ENCODE assay signal across 23 cellular contexts in the genomic region with DNA sequence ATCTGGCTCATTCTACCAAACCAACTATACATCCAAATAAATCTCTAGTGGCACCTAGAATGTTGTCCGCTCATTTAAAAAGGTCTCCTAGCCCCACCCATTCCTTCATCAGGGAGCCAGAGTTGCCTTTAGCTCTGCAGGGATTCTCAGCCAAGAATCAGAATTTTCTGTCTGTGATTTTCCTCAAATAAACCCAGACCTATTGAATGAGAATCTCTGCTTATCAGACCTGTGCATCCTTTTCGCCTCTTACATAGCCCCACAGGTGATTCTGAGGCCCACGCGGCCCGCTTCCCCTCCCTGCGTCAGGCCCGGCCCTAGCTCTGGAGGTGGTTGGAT. TPM values are rescaled to one million over a fixed set of nuclear protein-coding genes. Genes with fewer than 3 reads are reported as not detected.
A peak's percentile ranks its signal among the peaks of the same experiment; 100 is the strongest.
DNase-seq lines count a peak whose midpoint lies in the region; ATAC-seq and TF ChIP-seq lines count a peak whose summit lies in the region.
"Had no signal": no experiment of that assay in that cellular context is flagged by ENCODE, and none has a peak within 500 bp of the region (broad histone marks: within the 10 kb centered on the region; RNA-seq: fewer than 3 reads in every experiment).

No MANE protein-coding gene starts in this region.

- DNase-seq in GM13976 (ENCODE audit: low spot score) (peak; percentile 12), coronary artery (ENCODE audit: low spot score) (no peak), osteoblast (ENCODE audit: insufficient read length, low spot score, missing footprints) (peak; percentile 73), upper lobe of right lung (no peak), dermis blood vessel endothelial cell (no peak), spleen (no peak), brain microvascular endothelial cell (no peak)
- DNase-seq: activated CD4-positive, alpha-beta T cell treated with anti-CD3 and anti-CD28 coated beads, Interleukin-2, amount 50 U/mL, for 4 hours; activated gamma-delta T cell treated with Interleukin-2 at 50 U/mL for 16 hours; activated T-cell treated with anti-CD3 and anti-CD28 coated beads for 4 hours; CD4-positive, alpha-beta memory T cell; naive thymus-derived CD8-positive, alpha-beta T cell; NCI-H146; NCI-H748 treated with DMSO at 0.1 percent for 48 hours; SHP77 treated with DMSO at 0.1 percent for 48 hours; stimulated activated CD4-positive, alpha-beta T cell treated with anti-CD3 and anti-CD28 coated beads, Interleukin-2, amount 100 ng/mL, for 48 hours had no signal

- no peak for TF ChIP-seq POLR2A in spleen (IDR thresholded peaks at IDR 0.05)

- no peaks in the 10 kb centered on the region for H4K20me1 ChIP-seq in osteoblast (ENCODE audit: insufficient read depth, low read length)

- WGBS in spleen, 5 donors: 26 to 57% (median 31%) methylated on average over 7 of the region's 7 CpGs

- intact Hi-C loops in upper lobe of right lung (cut with DNase I) (no loop called here), spleen (cut with DNase I; ENCODE audit: low total_unique reads) (no loop called here)

- no peak overlapping the region for H2AFZ ChIP-seq in osteoblast (ENCODE audit: low read length)

- TF ChIP-seq CTCF in 22Rv1 (IDR thresholded peaks at IDR 0.05) (no peak), GM13976 (IDR thresholded peaks at IDR 0.05; ENCODE audit: borderline replicate concordance, control extremely low read depth, extremely low read depth, insufficient read depth, missing control alignments) (no peak), coronary artery (IDR thresholded peaks at IDR 0.05) (no peak), osteoblast (IDR thresholded peaks at IDR 0.05; ENCODE audit: extremely low read depth, low read depth, low read length) (no peak), upper lobe of right lung (IDR thresholded peaks at IDR 0.05) (no peak), spleen (IDR thresholded peaks at IDR 0.05 in 8 of 11, conservative IDR thresholded peaks at IDR 0.05 in 3 of 11) (no peak), brain microvascular endothelial cell (IDR thresholded peaks at IDR 0.05; ENCODE audit: low read depth, low read length, missing control alignments) (no peak)

- no peak for ATAC-seq in upper lobe of right lung
- ATAC-seq: naive thymus-derived CD8-positive, alpha-beta T cell had no signal

- H3K79me2 ChIP-seq in osteoblast (ENCODE audit: insufficient read depth, low read length): no peaks in the 10 kb centered on the region

- H3K36me3 ChIP-seq in osteoblast (ENCODE audit: insufficient read depth, low read length) (no peaks in the 10 kb centered on the region), upper lobe of right lung (no peaks in the 10 kb centered on the region), spleen (no peaks in the 10 kb centered on the region), brain microvascular endothelial cell (replicated peaks) (no peaks in the 10 kb centered on the region)
- H3K36me3 ChIP-seq: adrenal gland, cardiac muscle cell, vagina had no signal

- in situ Hi-C loops in GM13976 (cut with MboI; ENCODE audit: low sequenced_read_pairs, unreplicated experiment) (no loop called here), brain microvascular endothelial cell (cut with HindIII; ENCODE audit: low pct_ligation_motif_present, low sequenced_read_pairs) (no loop called here)

- peak overlapping the region; percentile 25 for H3K4me3 ChIP-seq in coronary artery
- H3K4me3 ChIP-seq in osteoblast (ENCODE audit: insufficient read depth, low read length): no peak overlapping the region
- H3K4me3 ChIP-seq in upper lobe of right lung: no peak overlapping the region
- H3K4me3 ChIP-seq in spleen: peak overlapping the region in 2 of 8 donors; percentile 13 to 37
- no peak overlapping the region for H3K4me3 ChIP-seq in brain microvascular endothelial cell (ENCODE audit: low read depth, low read length)
- H3K4me3 ChIP-seq: vagina had no signal

- H3K9me3 ChIP-seq in osteoblast (ENCODE audit: low read depth, low read length) (no peaks in the 10 kb centered on the region), upper lobe of right lung (no peaks in the 10 kb centered on the region), spleen (peaks cover 0 to 5% (median 0%) of the 10 kb centered on the region in 8 donors)
- H3K9me3 ChIP-seq: adrenal gland, vagina had no signal

- H3K27ac ChIP-seq in 22Rv1: peak overlapping the region; percentile 19; the same call in 1 of the 2 replicates
- no peak overlapping the region for H3K27ac ChIP-seq in coronary artery
- H3K27ac ChIP-seq in osteoblast (ENCODE audit: low read depth, low read length): no peak overlapping the region
- no peak overlapping the region for H3K27ac ChIP-seq in upper lobe of right lung
- no peak overlapping the region for H3K27ac ChIP-seq in spleen
- H3K27ac ChIP-seq in brain microvascular endothelial cell: no peak overlapping the region
- H3K27ac ChIP-seq: adrenal gland, cardiac muscle cell, vagina had no signal

- H3K27me3 ChIP-seq in osteoblast (ENCODE audit: insufficient read depth, low read length): peaks cover 21% of the 10 kb centered on the region
- peaks cover 20% of the 10 kb centered on the region for H3K27me3 ChIP-seq in upper lobe of right lung
- H3K27me3 ChIP-seq in spleen (replicated peaks in 1 of 7): peaks cover 0 to 69% (median 18%) of the 10 kb centered on the region in 7 donors
- H3K27me3 ChIP-seq in brain microvascular endothelial cell (replicated peaks): peaks cover 19% of the 10 kb centered on the region
- H3K27me3 ChIP-seq: vagina had no signal

- H3K4me2 ChIP-seq in osteoblast (ENCODE audit: insufficient read depth, low read length): no peak overlapping the region

- H3K4me1 ChIP-seq in osteoblast (ENCODE audit: insufficient read depth, low read length) (no peaks in the 10 kb centered on the region), upper lobe of right lung (no peaks in the 10 kb centered on the region), spleen (peaks cover 0 to 11% (median 4%) of the 10 kb centered on the region in 6 donors)

RNA-seq across cellular contexts. Expression of a gene that starts 0.4 kb away (rescaled TPM):
- total RNA-seq in osteoblast (not detected in 2 replicates), upper lobe of right lung (0.17 TPM), dermis blood vessel endothelial cell (not detected in 2 replicates), spleen (under 1 TPM in 1 of 7 donors, not detected in 6; 0.14 TPM)
- under 1 TPM; 0.02 to 0.06 (median 0.05) TPM for polyA plus RNA-seq in spleen
- total RNA-seq: CD4-positive, alpha-beta memory T cell; naive thymus-derived CD8-positive, alpha-beta T cell; OCI-LY7; vagina had no signal
- polyA plus RNA-seq: cardiac muscle cell; CD4-positive, alpha-beta memory T cell; naive thymus-derived CD8-positive, alpha-beta T cell had no signal

RNA-seq across cellular contexts. Expression of a gene that starts 15.5 kb away (rescaled TPM):
- total RNA-seq in osteoblast (not detected in 2 replicates), upper lobe of right lung (not detected), dermis blood vessel endothelial cell (not detected in 2 replicates), spleen (under 1 TPM in 1 of 7 donors, not detected in 6; 0.20 TPM)
- under 1 TPM in 1 of 3 donors, not detected in 2; 0.06 TPM for polyA plus RNA-seq in spleen
- total RNA-seq: adrenal gland; cardiac muscle cell; CD4-positive, alpha-beta memory T cell; H7; naive thymus-derived CD8-positive, alpha-beta T cell; OCI-LY7; skeletal muscle tissue; vagina had no signal
- polyA plus RNA-seq: adrenal gland; cardiac muscle cell; CD4-positive, alpha-beta memory T cell; naive thymus-derived CD8-positive, alpha-beta T cell had no signal

Comparison
In these comparisons a context has a peak if more than half of its experiments do, and no peak if none do; other contexts are left out.
1. DNase-seq: peak in GM13976 (single experiment) and osteoblast (single experiment); none in coronary artery (single experiment), upper lobe of right lung (single experiment), dermis blood vessel endothelial cell (single experiment), spleen (single experiment) and brain microvascular endothelial cell (single experiment).